ENCODE assay signal across 1 cellular context in genomic region chr2:27537287-27537686, GRCh38.
TF ChIP-seq lines count a peak whose summit lies in the region.

No MANE protein-coding gene starts in this region.

TF ChIP-seq in HepG2, 621 proteins besides CTCF, POLR2A, EP300 and RAD21:
- TF ChIP-seq SALL1 (CRISPR knock-in tag; IDR thresholded peaks at IDR 0.05) (no peak), CREB1 (IDR thresholded peaks at IDR 0.05) (peak; percentile 27; the same call in 1 of the 2 replicates), CREB1 (CRISPR knock-in tag; IDR thresholded peaks at IDR 0.05) (no peak)
TF ChIP-seq in HepG2: peak in this region for 1.
